7 cellular contexts compared by ENCODE assay signal in genomic region chr5:88727705-88728313, GRCh38.
DNase-seq lines count a peak whose midpoint lies in the region; ATAC-seq and TF ChIP-seq lines count a peak whose summit lies in the region.

No MANE protein-coding gene starts in this region.

- H3K79me2 ChIP-seq in DOHH2 (ENCODE audit: control insufficient read depth, low read length) (peaks cover 16% of the 10 kb centered on the region), neural cell (replicated peaks; ENCODE audit: insufficient read depth, low read length) (no peaks in the 10 kb centered on the region)

- H3K27me3 ChIP-seq in DOHH2 (ENCODE audit: control insufficient read depth, low read length) = no peaks in the 10 kb centered on the region
- no peaks in the 10 kb centered on the region for H3K27me3 ChIP-seq in breast epithelium
- no peaks in the 10 kb centered on the region for H3K27me3 ChIP-seq in neural cell (ENCODE audit: insufficient read depth, low read depth, low read length)

- no peaks in the 10 kb centered on the region for H3K27me3 Mint-ChIP-seq in stimulated activated naive B cell treated with anti-CD40 and anti-IgM and Interleukin-4, amounts not matched to agents 10 μg/mL and 1 μg/mL and 100 μg/mL, for 72 hours

- H3K4me1 Mint-ChIP-seq in stimulated activated naive B cell treated with anti-CD40 and anti-IgM and Interleukin-4, amounts not matched to agents 10 μg/mL and 1 μg/mL and 100 μg/mL, for 72 hours = peaks cover 11 to 31% of the 10 kb centered on the region in 2 donors

- H3K36me3 ChIP-seq in DOHH2 (ENCODE audit: control insufficient read depth, low read length) (peaks cover 96% of the 10 kb centered on the region), breast epithelium (no peaks in the 10 kb centered on the region), neural cell (ENCODE audit: insufficient read depth, low read length) (no peaks in the 10 kb centered on the region)

- no peak overlapping the region for H2AFZ ChIP-seq in neural cell (ENCODE audit: low read depth, low read length)

- H3K4me3 ChIP-seq in DOHH2 (ENCODE audit: low read length) (no peak overlapping the region), breast epithelium (no peak overlapping the region), neural cell (ENCODE audit: low read length) (peak overlapping the region; percentile 55)

- TF ChIP-seq CTCF in DOHH2 (IDR thresholded peaks at IDR 0.05; ENCODE audit: low read depth, low read length, poor library complexity, severe bottlenecking) (peak; percentile 18), breast epithelium (IDR thresholded peaks at IDR 0.05) (peak in 2 of 3 donors; percentile 37 to 39), neural cell (IDR thresholded peaks at IDR 0.05; ENCODE audit: poor library complexity, severe bottlenecking) (peak; percentile 62)

- H3K4me2 ChIP-seq in DOHH2 (ENCODE audit: low read length) = no peak overlapping the region
- H3K4me2 ChIP-seq in neural cell (ENCODE audit: low read length) = peak overlapping the region; percentile 5

- no peak overlapping the region for H3K4me3 Mint-ChIP-seq in stimulated activated naive B cell treated with anti-CD40 and anti-IgM and Interleukin-4, amounts not matched to agents 10 μg/mL and 1 μg/mL and 100 μg/mL, for 72 hours

- H3K9me3 ChIP-seq in DOHH2 (ENCODE audit: control insufficient read depth, insufficient read depth, low read length) (no peaks in the 10 kb centered on the region), breast epithelium (no peaks in the 10 kb centered on the region), neural cell (ENCODE audit: low read length) (no peaks in the 10 kb centered on the region)

- H4K20me1 ChIP-seq in DOHH2 (ENCODE audit: control insufficient read depth, insufficient read depth, low read depth, low read length) = no peaks in the 10 kb centered on the region
- H4K20me1 ChIP-seq in neural cell (ENCODE audit: insufficient read depth) = no peaks in the 10 kb centered on the region

- peak; percentile 49 for DNase-seq in LoVo (ENCODE audit: low spot score)
- no peak for DNase-seq in breast epithelium (ENCODE audit: low spot score in 2 of 2)
- no peak for DNase-seq in ecto neural progenitor cell (ENCODE audit: low spot score)
- DNase-seq in stimulated activated naive B cell treated with anti-CD40 and anti-IgM and Interleukin-4, amounts not matched to agents 10 μg/mL and 1 μg/mL and 100 μg/mL, for 72 hours = no peak

- H3K9me3 Mint-ChIP-seq in stimulated activated naive B cell treated with anti-CD40 and anti-IgM and Interleukin-4, amounts not matched to agents 10 μg/mL and 1 μg/mL and 100 μg/mL, for 72 hours = no peaks in the 10 kb centered on the region

- intact Hi-C loops in breast epithelium (cut with DNase I; ENCODE audit: low total_unique reads) = no loop called here

- peaks cover 35% of the 10 kb centered on the region for H3K4me1 ChIP-seq in DOHH2 (ENCODE audit: control insufficient read depth, low read length)
- no peaks in the 10 kb centered on the region for H3K4me1 ChIP-seq in breast epithelium

- no peak overlapping the region for H3K9ac ChIP-seq in neural cell (ENCODE audit: low read length)

- H3K27ac ChIP-seq in DOHH2 (ENCODE audit: low read depth, low read length) (no peak overlapping the region), breast epithelium (no peak overlapping the region), neural cell (ENCODE audit: low read length) (peak overlapping the region; percentile 78)

- no peak for TF ChIP-seq EP300 in neural cell (conservative IDR thresholded peaks at IDR 0.05; ENCODE audit: poor library complexity, severe bottlenecking)

- H3K9me2 ChIP-seq in DOHH2 (replicated peaks; ENCODE audit: control insufficient read depth, low read length) (no peaks in the 10 kb centered on the region), neural cell (ENCODE audit: insufficient read depth, low read length) (no peaks in the 10 kb centered on the region)

- peaks cover 19 to 43% of the 10 kb centered on the region in 2 donors for H3K36me3 Mint-ChIP-seq in stimulated activated naive B cell treated with anti-CD40 and anti-IgM and Interleukin-4, amounts not matched to agents 10 μg/mL and 1 μg/mL and 100 μg/mL, for 72 hours

- ATAC-seq in HG03196 (IDR thresholded peaks at IDR 0.05; ENCODE audit: unreplicated experiment) = no peak
- no peak for ATAC-seq in stimulated activated naive B cell treated with anti-CD40 and anti-IgM and Interleukin-4, amounts not matched to agents 10 μg/mL and 1 μg/mL and 100 μg/mL, for 72 hours (replicated peaks)

- TF ChIP-seq RAD21 in neural cell (conservative IDR thresholded peaks at IDR 0.05) = peak; percentile 64

- no peak overlapping the region for H3K27ac Mint-ChIP-seq in stimulated activated naive B cell treated with anti-CD40 and anti-IgM and Interleukin-4, amounts not matched to agents 10 μg/mL and 1 μg/mL and 100 μg/mL, for 72 hours

- TF ChIP-seq POLR2A in breast epithelium (IDR thresholded peaks at IDR 0.05) = no peak

- H3F3A ChIP-seq in DOHH2 (ENCODE audit: control insufficient read depth, insufficient read depth) (peaks cover 27% of the 10 kb centered on the region), neural cell (ENCODE audit: insufficient read depth, low read length, poor library complexity, severe bottlenecking) (no peaks in the 10 kb centered on the region)

TF ChIP-seq in neural cell, 6 proteins besides CTCF, POLR2A, EP300 and RAD21:
- TF ChIP-seq TAF1 (IDR thresholded peaks at IDR 0.05; ENCODE audit: low read depth) (no peak), SMC3 (conservative IDR thresholded peaks at IDR 0.05; ENCODE audit: poor library complexity) (peak; percentile 71)
